In the genomic region with DNA sequence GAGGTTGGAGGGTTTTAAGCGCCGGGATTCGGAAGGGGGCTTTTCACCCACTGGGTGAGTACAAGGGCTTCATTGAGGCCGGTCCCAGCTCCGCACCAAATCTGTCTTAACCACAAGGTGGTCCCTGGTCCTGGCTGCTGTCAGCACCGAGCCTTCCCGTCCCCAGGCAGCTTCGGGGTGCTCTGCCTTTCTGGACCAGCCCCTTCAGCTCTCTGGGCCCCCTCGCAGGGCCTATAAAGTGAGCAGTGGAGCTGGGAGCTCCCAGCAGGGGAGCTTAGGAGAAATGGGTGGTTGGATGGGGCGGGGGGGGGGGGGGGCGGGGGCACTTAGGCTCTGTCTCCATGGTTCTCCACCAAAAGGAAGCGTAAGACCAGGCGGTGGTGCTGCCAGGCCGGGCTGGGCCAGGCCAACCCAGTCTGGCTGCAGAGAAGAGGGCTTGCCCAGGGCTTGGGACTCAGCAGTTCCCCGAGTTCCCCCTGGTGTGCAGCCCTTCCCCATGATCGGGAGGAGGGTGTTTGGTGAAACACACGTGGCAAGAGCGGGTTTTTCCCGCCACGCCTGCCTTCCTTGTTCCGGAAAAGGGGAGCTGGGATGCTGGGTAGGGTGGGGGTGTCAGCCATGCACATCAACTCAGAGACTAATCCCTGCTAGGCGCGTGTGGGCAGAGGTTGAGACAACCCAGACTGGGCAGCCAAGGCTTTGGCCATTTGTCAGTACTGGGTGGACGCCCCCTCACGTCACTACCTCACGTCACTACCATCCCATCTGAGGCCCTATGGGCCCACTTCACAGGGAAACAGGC, we compare ENCODE assay signal across 12 cellular contexts. TPM values are rescaled to one million over a fixed set of nuclear protein-coding genes. Genes with fewer than 3 reads are reported as not detected.
DNase-seq lines count a peak whose midpoint lies in the region; ATAC-seq, FAIRE-seq and TF ChIP-seq lines count a peak whose summit lies in the region.
"Had no signal": no experiment of that assay in that cellular context is flagged by ENCODE, and none has a peak within 500 bp of the region (broad histone marks: within the 10 kb centered on the region; RNA-seq: fewer than 3 reads in every experiment).

No MANE protein-coding gene starts in this region.

- TF ChIP-seq EP300 in HepG2 (IDR thresholded peaks at IDR 0.05; ENCODE audit: low read depth in 2 of 2, low read length in 2 of 2), result no peak
- no peak for TF ChIP-seq EP300 in HepG2 (CRISPR knock-in tag; IDR thresholded peaks at IDR 0.05; ENCODE audit: borderline replicate concordance)

- no peak for FAIRE-seq in HepG2 (lab: Jason Lieb, UNC)

- peak overlapping the region in 1 of 3 experiments; percentile 50; a peak in 1 of 6 replicates for H3K4me3 ChIP-seq in HepG2 (replicated peaks in 1 of 3; ENCODE audit: insufficient read depth in 1 of 3, low read depth in 2 of 3, low read length in 3 of 3)
- no peak overlapping the region for H3K4me3 ChIP-seq in right lobe of liver
- peak overlapping the region; percentile 78 for H3K4me3 ChIP-seq in coronary artery
- peak overlapping the region; percentile 13 to 43 for H3K4me3 ChIP-seq in mucosa of rectum (ENCODE audit: low read length in 2 of 2)
- H3K4me3 ChIP-seq in vagina, result peak overlapping the region; percentile 50 to 60

- no peak for DNase-seq in HepG2 (ENCODE audit: low spot score)
- DNase-seq in right lobe of liver, result no peak
- DNase-seq in coronary artery (ENCODE audit: low spot score), result peak; percentile 84
- peak in 1 of 2 donors; percentile 94 for DNase-seq in vagina (ENCODE audit: extremely low spot score in 2 of 2)
- DNase-seq: DND-41, NCI-H1436 treated with DMSO at 0.1 percent for 48 hours had no signal

- no peak for TF ChIP-seq POLR2A in HepG2 (IDR thresholded peaks at IDR 0.05; ENCODE audit: insufficient read depth in 1 of 2, low read depth in 2 of 2, low read length in 2 of 2)
- TF ChIP-seq POLR2A in right lobe of liver (IDR thresholded peaks at IDR 0.05), result no peak
- TF ChIP-seq POLR2A in vagina (IDR thresholded peaks at IDR 0.05), result no peak

- H3K4me1 ChIP-seq in HepG2 (ENCODE audit: insufficient read depth, low read length) (peaks cover 6% of the 10 kb centered on the region), right lobe of liver (peaks cover 0 to 9% (median 0%) of the 10 kb centered on the region in 4 donors), mucosa of rectum (ENCODE audit: control insufficient read depth in 2 of 2, insufficient read depth in 2 of 2, low read length in 2 of 2) (peaks cover 16 to 17% of the 10 kb centered on the region in 2 donors), vagina (peaks cover 58% of the 10 kb centered on the region)

- H3K9ac ChIP-seq in HepG2 (ENCODE audit: insufficient read depth, low read depth, low read length) (no peak overlapping the region), mucosa of rectum (ENCODE audit: low read depth in 1 of 2, low read length in 2 of 2) (no peak overlapping the region)

- ATAC-seq in HepG2, result no peak; the same call in 2 of the 3 replicates
- ATAC-seq in right lobe of liver, result no peak
- no peak for ATAC-seq in HG03457 (IDR thresholded peaks at IDR 0.05; ENCODE audit: unreplicated experiment)
- ATAC-seq in GM18520 (IDR thresholded peaks at IDR 0.05; ENCODE audit: unreplicated experiment), result no peak
- no peak for ATAC-seq in HG03039 (IDR thresholded peaks at IDR 0.05; ENCODE audit: unreplicated experiment)

- no peaks in the 10 kb centered on the region for H4K20me1 ChIP-seq in HepG2 (ENCODE audit: insufficient read depth, low read length)

- POLR2A ChIA-PET in HepG2 (lab: Yijun Ruan, JAX), result no interaction called here

- H3K27me3 ChIP-seq in HepG2 (ENCODE audit: control insufficient read depth in 1 of 2, insufficient read depth in 2 of 2, low read length in 2 of 2) (peaks cover 19 to 81% of the 10 kb centered on the region in 2 experiments; a peak in 4 of 5 replicates), right lobe of liver (no peaks in the 10 kb centered on the region), mucosa of rectum (ENCODE audit: control insufficient read depth in 2 of 2, insufficient read depth in 2 of 2, low read length in 2 of 2) (peaks cover 12 to 27% of the 10 kb centered on the region in 2 donors), vagina (no peaks in the 10 kb centered on the region)

- H3K27ac ChIP-seq in HepG2 (ENCODE audit: extremely low read length, insufficient read depth, low read length) (no peak overlapping the region), right lobe of liver (no peak overlapping the region), coronary artery (peak overlapping the region; percentile 92 to 95), mucosa of rectum (ENCODE audit: low read depth in 2 of 2, low read length in 2 of 2) (peak overlapping the region; percentile 42 to 52), vagina (peak overlapping the region; percentile 86)
- H3K27ac ChIP-seq: neutrophil had no signal

- intact Hi-C loops in HepG2 (cut with micrococcal nuclease; ENCODE audit: unreplicated experiment), result no loop called here
- intact Hi-C loops in right lobe of liver (cut with DNase I), result no loop called here
- intact Hi-C loops in vagina (cut with DNase I), result no loop called here

- H3K4me2 ChIP-seq in HepG2 (ENCODE audit: low read depth, low read length), result 0 out of 2 replicates have a peak overlapping the region, but pooled peaks have one; percentile 42

- H3K79me2 ChIP-seq in HepG2 (ENCODE audit: insufficient read depth, low read length), result no peaks in the 10 kb centered on the region

- in situ Hi-C loops in HepG2 (cut with HindIII; ENCODE audit: extremely low pct_ligation_motif_present, low pct_unique_long_range_greater_than_20kb), result no loop called here

- TF ChIP-seq RAD21 in HepG2 (CRISPR knock-in tag; IDR thresholded peaks at IDR 0.05), result no peak

- TF ChIP-seq CTCF in HepG2 (CRISPR knock-in tag; IDR thresholded peaks at IDR 0.05) (no peak), right lobe of liver (IDR thresholded peaks at IDR 0.05) (no peak), coronary artery (IDR thresholded peaks at IDR 0.05) (no peak), vagina (IDR thresholded peaks at IDR 0.05) (no peak)

- H3K36me3 ChIP-seq in HepG2 (replicated peaks in 1 of 2; ENCODE audit: control insufficient read depth in 1 of 2, insufficient read depth in 2 of 2, low read length in 2 of 2) (no peaks in the 10 kb centered on the region), right lobe of liver (no peaks in the 10 kb centered on the region), mucosa of rectum (ENCODE audit: control insufficient read depth in 2 of 2, insufficient read depth in 2 of 2, low read length in 2 of 2) (no peaks in the 10 kb centered on the region), vagina (no peaks in the 10 kb centered on the region)
- H3K36me3 ChIP-seq: HAP-1, neutrophil had no signal

- H3K9me3 ChIP-seq in HepG2 (ENCODE audit: low read length) (no peaks in the 10 kb centered on the region), right lobe of liver (no peaks in the 10 kb centered on the region), mucosa of rectum (ENCODE audit: control insufficient read depth in 2 of 2, low read length in 2 of 2) (no peaks in the 10 kb centered on the region), vagina (no peaks in the 10 kb centered on the region)
- H3K9me3 ChIP-seq: HAP-1, neutrophil had no signal

- CTCF ChIA-PET in HepG2 (lab: Yijun Ruan, JAX; ENCODE audit: low intra/inter-chr PET ratio, low total read pairs), result no interaction called here

- no peak overlapping the region for H2AFZ ChIP-seq in HepG2 (ENCODE audit: low read length)

- no TSS peak for BruUV-seq in HepG2 (replicated peaks; lab: Mats Ljungman, UMichigan)

- 17% methylated on average over 5 of the region's 26 CpGs for WGBS in HepG2 (ENCODE audit: low lambda C conversion rate)
- 14% methylated on average over 6 of the region's 26 CpGs for WGBS in right lobe of liver (ENCODE audit: insufficient coverage, low coverage, low lambda C conversion rate, missing lambda C conversion rate)

RNA-seq across cellular contexts. Expression of gene PRRX2, which starts 32.7 kb away (rescaled TPM):
- total RNA-seq in HepG2 (2016; rRNA removed; fragmentation: Illumina TruSeq; extraction: Trizol) (not detected in 2 replicates), right lobe of liver (not detected), vagina (43.7 TPM)
- total RNA-seq in HepG2 (2016; cell fraction: cytosol; rRNA removed; fragmentation: Illumina TruSeq; extraction: Trizol; ENCODE audit: low read depth), result not detected in 2 replicates
- not detected in 2 replicates for total RNA-seq in HepG2 (2016; cell fraction: insoluble cytoplasmic fraction; rRNA removed; fragmentation: Illumina TruSeq; extraction: Trizol)
- total RNA-seq in HepG2 (2016; cell fraction: membrane; rRNA removed; fragmentation: Illumina TruSeq; extraction: Trizol), result not detected in 2 replicates
- total RNA-seq in HepG2 (2016; cell fraction: nucleus; rRNA removed; fragmentation: Illumina TruSeq; extraction: Trizol), result not detected in 2 replicates
- 0.05 TPM in 1 of 2 replicates, not detected in the other for polyA plus RNA-seq in HepG2 (2011; rRNA removed)
- not detected in 2 replicates for polyA plus RNA-seq in HepG2 (2011; cell fraction: cytosol; rRNA removed)
- not detected in 2 replicates for polyA plus RNA-seq in HepG2 (2011; cell fraction: nucleus; rRNA removed)
- polyA plus RNA-seq in HepG2 (2012), result not detected in 2 replicates
- polyA plus RNA-seq in HepG2 (2016; cell fraction: cytosol; fragmentation: Illumina TruSeq; extraction: Trizol; ENCODE audit: low read depth), result not detected in 2 replicates
- polyA plus RNA-seq in HepG2 (2016; cell fraction: insoluble cytoplasmic fraction; fragmentation: Illumina TruSeq; extraction: Trizol; ENCODE audit: low read depth), result not detected in 2 replicates
- not detected in 2 replicates for polyA plus RNA-seq in HepG2 (2016; cell fraction: membrane; fragmentation: Illumina TruSeq; extraction: Trizol; ENCODE audit: low read depth)
- not detected in 2 replicates for polyA plus RNA-seq in HepG2 (2016; cell fraction: nucleus; fragmentation: Illumina TruSeq; extraction: Trizol; ENCODE audit: insufficient read depth, low read depth)
- not detected in 2 replicates for polyA minus RNA-seq in HepG2 (2011; rRNA and poly(A)+ RNA removed; ENCODE audit: low replicate concordance)
- polyA minus RNA-seq in HepG2 (2011; cell fraction: cytosol; rRNA and poly(A)+ RNA removed), result not detected in 2 replicates
- polyA minus RNA-seq in HepG2 (2011; cell fraction: nucleus; rRNA and poly(A)+ RNA removed), result not detected in 2 replicates

RNA-seq across cellular contexts. Expression of gene PTGES, which starts 54.7 kb away (rescaled TPM):
- total RNA-seq in HepG2 (2016; rRNA removed; fragmentation: Illumina TruSeq; extraction: Trizol), result 0.07 TPM in 1 of 2 replicates, not detected in the other
- total RNA-seq in HepG2 (2016; cell fraction: cytosol; rRNA removed; fragmentation: Illumina TruSeq; extraction: Trizol; ENCODE audit: low read depth), result not detected in 2 replicates
- total RNA-seq in HepG2 (2016; cell fraction: insoluble cytoplasmic fraction; rRNA removed; fragmentation: Illumina TruSeq; extraction: Trizol), result 0.13 TPM in 1 of 2 replicates, not detected in the other
- not detected in 2 replicates for total RNA-seq in HepG2 (2016; cell fraction: membrane; rRNA removed; fragmentation: Illumina TruSeq; extraction: Trizol)
- not detected in 2 replicates for total RNA-seq in HepG2 (2016; cell fraction: nucleus; rRNA removed; fragmentation: Illumina TruSeq; extraction: Trizol)
- polyA plus RNA-seq in HepG2 (2011; rRNA removed), result not detected in 2 replicates
- polyA plus RNA-seq in HepG2 (2011; cell fraction: cytosol; rRNA removed), result 0.03 and 0.04 TPM in 2 replicates
- not detected in 2 replicates for polyA plus RNA-seq in HepG2 (2011; cell fraction: nucleus; rRNA removed)
- polyA plus RNA-seq in HepG2 (2012), result 0.07 TPM in 1 of 2 replicates, not detected in the other
- polyA plus RNA-seq in HepG2 (2016; cell fraction: cytosol; fragmentation: Illumina TruSeq; extraction: Trizol; ENCODE audit: low read depth), result not detected in 2 replicates
- not detected in 2 replicates for polyA plus RNA-seq in HepG2 (2016; cell fraction: insoluble cytoplasmic fraction; fragmentation: Illumina TruSeq; extraction: Trizol; ENCODE audit: low read depth)
- not detected in 2 replicates for polyA plus RNA-seq in HepG2 (2016; cell fraction: membrane; fragmentation: Illumina TruSeq; extraction: Trizol; ENCODE audit: low read depth)
- polyA plus RNA-seq in HepG2 (2016; cell fraction: nucleus; fragmentation: Illumina TruSeq; extraction: Trizol; ENCODE audit: insufficient read depth, low read depth), result 0.36 TPM in 1 of 2 replicates, not detected in the other
- polyA minus RNA-seq in HepG2 (2011; rRNA and poly(A)+ RNA removed; ENCODE audit: low replicate concordance), result 258 TPM in 1 of 2 replicates, not detected in the other
- polyA minus RNA-seq in HepG2 (2011; cell fraction: cytosol; rRNA and poly(A)+ RNA removed), result 0.88 TPM in 1 of 2 replicates, not detected in the other
- polyA minus RNA-seq in HepG2 (2011; cell fraction: nucleus; rRNA and poly(A)+ RNA removed), result 0.64 TPM in 1 of 2 replicates, not detected in the other
- total RNA-seq in right lobe of liver, result under 1 TPM in 2 of 6 experiments, not detected in 4; 0.15 to 0.24 TPM
- total RNA-seq in vagina, result 18.9 TPM

RNA-seq across cellular contexts. Expression of gene ASB6, which starts 56.2 kb away (rescaled TPM):
- total RNA-seq in HepG2 (2016; rRNA removed; fragmentation: Illumina TruSeq; extraction: Trizol) (8.2 and 8.3 TPM in 2 replicates), right lobe of liver (1 to 10 TPM; 4.5 to 9.5 (median 5.4) TPM), vagina (18.9 TPM)
- total RNA-seq in HepG2 (2016; cell fraction: cytosol; rRNA removed; fragmentation: Illumina TruSeq; extraction: Trizol; ENCODE audit: low read depth), result 1.6 and 1.8 TPM in 2 replicates
- 6.6 and 9.5 TPM in 2 replicates for total RNA-seq in HepG2 (2016; cell fraction: insoluble cytoplasmic fraction; rRNA removed; fragmentation: Illumina TruSeq; extraction: Trizol)
- total RNA-seq in HepG2 (2016; cell fraction: membrane; rRNA removed; fragmentation: Illumina TruSeq; extraction: Trizol), result 5.0 and 6.5 TPM in 2 replicates
- 7.3 TPM in 2 replicates for total RNA-seq in HepG2 (2016; cell fraction: nucleus; rRNA removed; fragmentation: Illumina TruSeq; extraction: Trizol)
- 8.4 and 10.8 TPM in 2 replicates for polyA plus RNA-seq in HepG2 (2011; rRNA removed)
- 6.1 and 7.8 TPM in 2 replicates for polyA plus RNA-seq in HepG2 (2011; cell fraction: cytosol; rRNA removed)
- polyA plus RNA-seq in HepG2 (2011; cell fraction: nucleus; rRNA removed), result 22.8 and 23.1 TPM in 2 replicates
- polyA plus RNA-seq in HepG2 (2012), result 4.2 and 5.8 TPM in 2 replicates
- polyA plus RNA-seq in HepG2 (2016; cell fraction: cytosol; fragmentation: Illumina TruSeq; extraction: Trizol; ENCODE audit: low read depth), result 1.0 and 1.8 TPM in 2 replicates
- 7.0 and 8.8 TPM in 2 replicates for polyA plus RNA-seq in HepG2 (2016; cell fraction: insoluble cytoplasmic fraction; fragmentation: Illumina TruSeq; extraction: Trizol; ENCODE audit: low read depth)
- polyA plus RNA-seq in HepG2 (2016; cell fraction: membrane; fragmentation: Illumina TruSeq; extraction: Trizol; ENCODE audit: low read depth), result 3.2 TPM in 2 replicates
- 17.2 and 17.7 TPM in 2 replicates for polyA plus RNA-seq in HepG2 (2016; cell fraction: nucleus; fragmentation: Illumina TruSeq; extraction: Trizol; ENCODE audit: insufficient read depth, low read depth)
- 10.0 and 29.3 TPM in 2 replicates for polyA minus RNA-seq in HepG2 (2011; rRNA and poly(A)+ RNA removed; ENCODE audit: low replicate concordance)
- polyA minus RNA-seq in HepG2 (2011; cell fraction: cytosol; rRNA and poly(A)+ RNA removed), result 2.7 and 3.2 TPM in 2 replicates
- polyA minus RNA-seq in HepG2 (2011; cell fraction: nucleus; rRNA and poly(A)+ RNA removed), result 5.0 and 5.6 TPM in 2 replicates

Comparison
In these comparisons a context has a peak if more than half of its experiments do, and no peak if none do; other contexts are left out.
1. H3K27ac ChIP-seq: peak in coronary artery (2 of 2), mucosa of rectum (2 of 2) and vagina (single experiment); none in HepG2 (single experiment) and right lobe of liver (0 of 3).
2. H3K4me3 ChIP-seq: peak in coronary artery (single experiment), mucosa of rectum (2 of 2) and vagina (2 of 2); none in right lobe of liver (0 of 3).
3. RNA of gene PRRX2, which starts 32.7 kb away (total RNA-seq): 43.7 TPM in vagina (single experiment); not detected in HepG2 and not detected in right lobe of liver; every median in the first group is over 10 times any median in the second.
4. RNA of gene PTGES, which starts 54.7 kb away (total RNA-seq): 18.9 TPM in vagina (single experiment); 0.15 to 0.24 TPM in right lobe of liver and 0.07 to 0.13 TPM in HepG2; every median in the first group is over 10 times any median in the second.